Comparison of ENCODE assay signal across 9 cellular contexts in genomic region chr3:53254190-53254809, GRCh38. TPM values are rescaled to one million over a fixed set of nuclear protein-coding genes. Genes with fewer than 3 reads are reported as not detected.
A peak's percentile ranks its signal among the peaks of the same experiment; 100 is the strongest.
DNase-seq lines count a peak whose midpoint lies in the region; FAIRE-seq and TF ChIP-seq lines count a peak whose summit lies in the region.
"Had no signal": no experiment of that assay in that cellular context is flagged by ENCODE, and none has a peak within 500 bp of the region (broad histone marks: within the 10 kb centered on the region; RNA-seq: fewer than 3 reads in every experiment).

No MANE protein-coding gene starts in this region.

- WGBS in small intestine, 3 donors: 7 to 21% (median 10%) methylated on average over 9 of the region's 9 CpGs

- H3K36me3 ChIP-seq in adipocyte (ENCODE audit: control insufficient read depth, insufficient read depth, low read length, severe bottlenecking) (no peaks in the 10 kb centered on the region), iPS-18a (ENCODE audit: control insufficient read depth, low read depth, low read length) (no peaks in the 10 kb centered on the region), small intestine (ENCODE audit: control insufficient read depth in 2 of 2, insufficient read depth in 2 of 2, low read length in 2 of 2) (no peaks in the 10 kb centered on the region)

- H3K27me3 ChIP-seq in HL-60 (ENCODE audit: insufficient read depth, poor library complexity, severe bottlenecking): no peaks in the 10 kb centered on the region
- H3K27me3 ChIP-seq in adipocyte (replicated peaks; ENCODE audit: control insufficient read depth, insufficient read depth, low read length): no peaks in the 10 kb centered on the region
- H3K27me3 ChIP-seq in iPS-18a (ENCODE audit: control insufficient read depth, insufficient read depth, low read length): no peaks in the 10 kb centered on the region
- no peaks in the 10 kb centered on the region for H3K27me3 ChIP-seq in small intestine (ENCODE audit: control insufficient read depth in 2 of 2, insufficient read depth in 2 of 2, low read length in 2 of 2)

- H3K9me3 ChIP-seq in adipocyte (ENCODE audit: control insufficient read depth, low read length): no peaks in the 10 kb centered on the region
- no peaks in the 10 kb centered on the region for H3K9me3 ChIP-seq in iPS-18a (ENCODE audit: control insufficient read depth, low read depth, low read length)
- no peaks in the 10 kb centered on the region for H3K9me3 ChIP-seq in small intestine (ENCODE audit: control insufficient read depth, low read depth)

- H3K4me1 ChIP-seq in adipocyte (ENCODE audit: control insufficient read depth, insufficient read depth, low read length): peaks cover 52% of the 10 kb centered on the region
- H3K4me1 ChIP-seq in iPS-18a (ENCODE audit: control insufficient read depth, low read depth, low read length): peaks cover 33% of the 10 kb centered on the region
- peaks cover 3 to 17% of the 10 kb centered on the region in 2 donors for H3K4me1 ChIP-seq in small intestine (ENCODE audit: control insufficient read depth in 2 of 2, insufficient read depth in 1 of 2, low read depth in 1 of 2, low read length in 1 of 2)

- H3K27ac ChIP-seq in HL-60 (replicated peaks): peak overlapping the region; percentile 96
- no peak overlapping the region for H3K27ac ChIP-seq in iPS-18a (ENCODE audit: low read length)
- peak overlapping the region; percentile 74 to 94 for H3K27ac ChIP-seq in small intestine (ENCODE audit: low read depth in 1 of 2, low read length in 1 of 2)

- H3K9ac ChIP-seq in adipocyte (ENCODE audit: low read length) (peak overlapping the region; percentile 98), iPS-18a (ENCODE audit: low read length) (peak overlapping the region; percentile 93)

- no peak for TF ChIP-seq CTCF in HL-60 (IDR thresholded peaks at IDR 0.05; ENCODE audit: insufficient read depth, low read length)

- peak; percentile 45 for DNase-seq in ELF-1 (ENCODE audit: low read depth, low spot score)
- peak in 1 of 2 experiments; percentile 48 for DNase-seq in HL-60 (ENCODE audit: low read depth in 1 of 2, low spot score in 1 of 2)
- DNase-seq in adipocyte (ENCODE audit: low read depth): peak; percentile 55
- peak; percentile 45 for DNase-seq in small intestine
- DNase-seq in GF-D8 (lab: John Stamatoyannopoulos, UW): no peak
- DNase-seq in H54 (ENCODE audit: insufficient read length, low spot score): no peak
- DNase-seq in NCI-H1048 (lab: John Stamatoyannopoulos, UW): no peak

- peak overlapping the region; percentile 85 for H3K4me3 ChIP-seq in HL-60 (replicated peaks; ENCODE audit: insufficient read depth, low read length)
- H3K4me3 ChIP-seq in adipocyte (ENCODE audit: low read length): peak overlapping the region; percentile 99
- peak overlapping the region; percentile 85 for H3K4me3 ChIP-seq in iPS-18a (ENCODE audit: low read length)
- peak overlapping the region; percentile 73 to 96 for H3K4me3 ChIP-seq in small intestine (ENCODE audit: low read depth in 1 of 2, low read length in 2 of 2)

- FAIRE-seq in small intestine (lab: Jason Lieb, UNC): no peak
- no peak for FAIRE-seq in H54 (lab: Jason Lieb, UNC)
- FAIRE-seq: TTC549 had no signal

- no peak for TF ChIP-seq POLR2A in H54 (IDR thresholded peaks at IDR 0.05; ENCODE audit: low read depth, low read length)

RNA-seq across cellular contexts. Expression of gene TKT, which starts 1.5 kb away (rescaled TPM):
- polyA plus RNA-seq in small intestine: 100 to 1,000 TPM in 1 of 3 donors, 10 to 100 TPM in 2; 58.8 to 407 (median 92.1) TPM

Comparison
In these comparisons a context has a peak if more than half of its experiments do, and no peak if none do; other contexts are left out.
1. DNase-seq: peak in ELF-1 (single experiment), adipocyte (single experiment) and small intestine (single experiment); none in GF-D8 (single experiment), H54 (single experiment) and NCI-H1048 (single experiment).
2. Peak in every context shown above with its lines, with median percentiles within 50 percentile points of each other: H3K4me3 ChIP-seq.